13 cellular contexts compared by ENCODE assay signal in genomic region chr20:59223750-59224149, GRCh38.
DNase-seq lines count a peak whose midpoint lies in the region; ATAC-seq and TF ChIP-seq lines count a peak whose summit lies in the region.
"Had no signal": no experiment of that assay in that cellular context is flagged by ENCODE, and none has a peak within 500 bp of the region (broad histone marks: within the 10 kb centered on the region; RNA-seq: fewer than 3 reads in every experiment).

No MANE protein-coding gene starts in this region.

- H3K36me3 ChIP-seq in Caco-2 (ENCODE audit: control insufficient read depth, insufficient read depth, low read length) = no peaks in the 10 kb centered on the region
- no peaks in the 10 kb centered on the region for H3K36me3 ChIP-seq in thyroid gland

- H3K9me3 ChIP-seq in Caco-2 (no peaks in the 10 kb centered on the region), thyroid gland (no peaks in the 10 kb centered on the region)

- CTCF ChIA-PET in Caco-2 (lab: Charles Lee) = interaction anchor here (0.6 to 3.5 kb wide), 7 partner anchors 16 to 354 kb away, joined by 3 to 39 read pairs (median 11); no protein-coding TSS in a partner anchor

- no peak overlapping the region for H3K27ac Mint-ChIP-seq in Caco-2 (ENCODE audit: unreplicated experiment)
- peak overlapping the region in 2 of 5 experiments; percentile 26 to 45 for H3K27ac Mint-ChIP-seq in brain
- no peak overlapping the region for H3K27ac Mint-ChIP-seq in mesothelial cell of epicardium
- H3K27ac Mint-ChIP-seq: H9 had no signal

- DNase-seq in Caco-2 (no peak), mesothelial cell of epicardium (ENCODE audit: low spot score in 2 of 2, unreplicated experiment in 2 of 2) (no peak), thyroid gland (no peak), DMS153 treated with DMSO at 0.1 percent for 48 hours (lab: John Stamatoyannopoulos, UW; ENCODE audit: unreplicated experiment) (no peak)
- DNase-seq: CD8-positive, alpha-beta T cell; DMS53; GF-D8; H9 had no signal

- no peak for TF ChIP-seq CTCF in Caco-2 (IDR thresholded peaks at IDR 0.05; ENCODE audit: insufficient read depth in 1 of 2, low read depth in 1 of 2, low read length in 1 of 2, severe bottlenecking in 1 of 2, unreplicated experiment in 1 of 2)
- TF ChIP-seq CTCF in brain (conservative IDR thresholded peaks at IDR 0.05) = no peak
- no peak for TF ChIP-seq CTCF in mesothelial cell of epicardium (IDR thresholded peaks at IDR 0.05; ENCODE audit: unreplicated experiment)
- TF ChIP-seq CTCF in thyroid gland (IDR thresholded peaks at IDR 0.05) = no peak

- intact Hi-C loops in Caco-2 (cut with micrococcal nuclease; ENCODE audit: unreplicated experiment) (loop anchor here (1.0 to 10.0 kb wide), 3 partner anchors 20 to 271 kb away; no protein-coding TSS in a partner anchor), thyroid gland (cut with DNase I) (loop anchor here (5.0 to 10.0 kb wide), 3 partner anchors 136 to 356 kb away; no protein-coding TSS in a partner anchor)

- TF ChIP-seq POLR2A in thyroid gland (IDR thresholded peaks at IDR 0.05) = no peak

- H3K4me3 Mint-ChIP-seq in Caco-2 (ENCODE audit: unreplicated experiment) = peak overlapping the region; percentile 75
- H3K4me3 Mint-ChIP-seq in brain = peak overlapping the region in 3 of 5 experiments; percentile 79 to 83 (median 83)
- peak overlapping the region; percentile 74 for H3K4me3 Mint-ChIP-seq in mesothelial cell of epicardium

- H3K4me1 ChIP-seq in Caco-2 = peaks cover 6% of the 10 kb centered on the region; the same call in 1 of the 2 replicates
- peaks cover 24 to 26% of the 10 kb centered on the region in 2 donors for H3K4me1 ChIP-seq in thyroid gland

- H3K9me3 Mint-ChIP-seq in Caco-2 (ENCODE audit: unreplicated experiment) (peaks cover 5% of the 10 kb centered on the region), brain (peaks cover 0 to 10% (median 2%) of the 10 kb centered on the region in 5 experiments), mesothelial cell of epicardium (peaks cover under 1% of the 10 kb centered on the region)
- H3K9me3 Mint-ChIP-seq: CD8-positive, alpha-beta T cell had no signal

- H3K27me3 ChIP-seq in Caco-2 (replicated peaks; ENCODE audit: control insufficient read depth, insufficient read depth, low read length) (peaks cover 2% of the 10 kb centered on the region; the same call in 1 of the 2 replicates), thyroid gland (no peaks in the 10 kb centered on the region)

- peak overlapping the region in 2 of 3 donors; percentile 52 to 61 for H3K27ac ChIP-seq in thyroid gland
- H3K27ac ChIP-seq: 22Rv1, GM23248 had no signal

- no TSS peak for BruUV-seq in Caco-2 (replicated peaks; lab: Mats Ljungman, UMichigan)

- 83 to 90% methylated on average over 12 of the region's 12 CpGs for WGBS in thyroid gland, 2 donors

- peaks cover 10% of the 10 kb centered on the region for H3K4me1 Mint-ChIP-seq in Caco-2 (ENCODE audit: low read depth, unreplicated experiment)
- H3K4me1 Mint-ChIP-seq in brain = peaks cover 35% of the 10 kb centered on the region
- H3K4me1 Mint-ChIP-seq in mesothelial cell of epicardium = peaks cover 46% of the 10 kb centered on the region

- POLR2A ChIA-PET in Caco-2 (lab: Charles Lee) = no interaction called here

- H3K27me3 Mint-ChIP-seq in Caco-2 (ENCODE audit: insufficient read depth, unreplicated experiment) (peaks cover 15% of the 10 kb centered on the region), brain (peaks cover 23% of the 10 kb centered on the region), mesothelial cell of epicardium (ENCODE audit: low read depth) (peaks cover 49% of the 10 kb centered on the region)

- no peaks in the 10 kb centered on the region for H3K36me3 Mint-ChIP-seq in Caco-2 (ENCODE audit: insufficient read depth, unreplicated experiment)
- no peaks in the 10 kb centered on the region for H3K36me3 Mint-ChIP-seq in brain
- no peaks in the 10 kb centered on the region for H3K36me3 Mint-ChIP-seq in mesothelial cell of epicardium

- H3K4me3 ChIP-seq in Caco-2 (ENCODE audit: low read depth, low read length) (no peak overlapping the region), thyroid gland (replicated peaks in 1 of 3) (no peak overlapping the region)

- ATAC-seq in HG03045 (IDR thresholded peaks at IDR 0.05; ENCODE audit: unreplicated experiment) (no peak), HG02759 (IDR thresholded peaks at IDR 0.05; ENCODE audit: unreplicated experiment) (no peak)
- ATAC-seq: CD8-positive, alpha-beta T cell had no signal
